8 cellular contexts compared by ENCODE assay signal in genomic region chr12:40446385-40446784, GRCh38.
DNase-seq lines count a peak whose midpoint lies in the region; ATAC-seq, FAIRE-seq and TF ChIP-seq lines count a peak whose summit lies in the region.

No MANE protein-coding gene starts in this region.

- TF ChIP-seq CTCF in RWPE1 (conservative IDR thresholded peaks at IDR 0.05; ENCODE audit: low read depth) (peak; percentile 27), liver (IDR thresholded peaks at IDR 0.05; ENCODE audit: low read depth, low read length, missing input control) (peak; percentile 20), coronary artery (IDR thresholded peaks at IDR 0.05) (no peak)

- CTCF ChIA-PET in RWPE1 (lab: Yijun Ruan, JAX) = interaction anchor here (0.6 to 1.0 kb wide), 6 partner anchors 11 to 375 kb away, joined by 3 to 7 read pairs (median 3); no protein-coding TSS in a partner anchor

- H3K27ac ChIP-seq in RWPE1 (no peak overlapping the region), liver (ENCODE audit: low read depth in 1 of 2, low read length in 2 of 2) (no peak overlapping the region), coronary artery (no peak overlapping the region)

- TF ChIP-seq POLR2A in GM12891 (IDR thresholded peaks at IDR 0.05; ENCODE audit: low read depth, low read length) = no peak

- peaks cover 0 to 4% (median 0%) of the 10 kb centered on the region in 4 donors for H3K27me3 ChIP-seq in liver (ENCODE audit: control insufficient read depth in 4 of 4, insufficient read depth in 4 of 4, low read length in 3 of 4)

- POLR2A ChIA-PET in RWPE1 (lab: Yijun Ruan, JAX; ENCODE audit: low non-redundant PET) = no interaction called here

- H3K4me3 ChIP-seq in liver (ENCODE audit: low read depth in 1 of 3, low read length in 3 of 3) = no peak overlapping the region
- H3K4me3 ChIP-seq in coronary artery = no peak overlapping the region

- DNase-seq in GM12891 (ENCODE audit: insufficient read length, low spot score) = peak; percentile 1
- peak; percentile 36 for DNase-seq in RWPE1 (ENCODE audit: low spot score)
- no peak for DNase-seq in activated CD4-positive, alpha-beta T cell treated with anti-CD3 and anti-CD28 coated beads, Interleukin-2, amount 50 U/mL, for 1 hour
- DNase-seq in coronary artery (ENCODE audit: low spot score) = no peak

- H3K36me3 ChIP-seq in liver (ENCODE audit: control insufficient read depth in 4 of 4, insufficient read depth in 3 of 4, low read depth in 1 of 4, low read length in 3 of 4) = no peaks in the 10 kb centered on the region

- no peaks in the 10 kb centered on the region for H3K4me1 ChIP-seq in liver (ENCODE audit: control insufficient read depth in 4 of 4, insufficient read depth in 4 of 4, low read length in 3 of 4)

- no peak for TF ChIP-seq RAD21 in liver (IDR thresholded peaks at IDR 0.05)

- H3K9ac ChIP-seq in liver (ENCODE audit: low read depth in 1 of 2, low read length in 2 of 2) = no peak overlapping the region

- ATAC-seq in HG02970 (IDR thresholded peaks at IDR 0.05; ENCODE audit: low FRiP score, unreplicated experiment) (peak; percentile 76), HG02938 (IDR thresholded peaks at IDR 0.05; ENCODE audit: unreplicated experiment) (no peak), HG03196 (IDR thresholded peaks at IDR 0.05; ENCODE audit: unreplicated experiment) (no peak)

- no peak for FAIRE-seq in GM12891 (lab: Jason Lieb, UNC)

- no peaks in the 10 kb centered on the region for H3K9me3 ChIP-seq in liver (ENCODE audit: control insufficient read depth in 4 of 4, low read length in 3 of 4)

TF ChIP-seq in GM12891, 5 proteins besides CTCF, POLR2A, EP300 and RAD21:
- no peak for TF ChIP-seq TAF1 (IDR thresholded peaks at IDR 0.05; ENCODE audit: low read depth, low read length)
- no peak for TF ChIP-seq PAX5 (IDR thresholded peaks at IDR 0.05; ENCODE audit: insufficient read depth, low read length, severe bottlenecking)
- TF ChIP-seq POU2F2 (IDR thresholded peaks at IDR 0.05; ENCODE audit: low read depth, low read length) = no peak
- TF ChIP-seq SPI1 (IDR thresholded peaks at IDR 0.05; ENCODE audit: low read depth, low read length) = no peak
- TF ChIP-seq POLR2AphosphoS5 (IDR thresholded peaks at IDR 0.05; ENCODE audit: low read depth, low read length) = no peak

TF ChIP-seq in liver, 16 proteins besides CTCF, POLR2A, EP300 and RAD21:
- TF ChIP-seq JUND (IDR thresholded peaks at IDR 0.05) (no peak), REST (IDR thresholded peaks at IDR 0.05) (no peak), FOXA1 (IDR thresholded peaks at IDR 0.05) (no peak), HNF4A (conservative IDR thresholded peaks at IDR 0.05) (no peak), TAF1 (conservative IDR thresholded peaks at IDR 0.05) (no peak), SP1 (IDR thresholded peaks at IDR 0.05) (no peak), EGR1 (IDR thresholded peaks at IDR 0.05; ENCODE audit: low read depth in 2 of 2) (no peak), RXRA (IDR thresholded peaks at IDR 0.05) (no peak), FOXA2 (IDR thresholded peaks at IDR 0.05) (no peak), HNF4G (IDR thresholded peaks at IDR 0.05) (no peak), YY1 (IDR thresholded peaks at IDR 0.05) (no peak), NR2F2 (IDR thresholded peaks at IDR 0.05) (no peak), GABPA (IDR thresholded peaks at IDR 0.05 in 1 of 2, conservative IDR thresholded peaks at IDR 0.05 in 1 of 2) (no peak), MAX (IDR thresholded peaks at IDR 0.05) (no peak)
- TF ChIP-seq, protein P1, sequence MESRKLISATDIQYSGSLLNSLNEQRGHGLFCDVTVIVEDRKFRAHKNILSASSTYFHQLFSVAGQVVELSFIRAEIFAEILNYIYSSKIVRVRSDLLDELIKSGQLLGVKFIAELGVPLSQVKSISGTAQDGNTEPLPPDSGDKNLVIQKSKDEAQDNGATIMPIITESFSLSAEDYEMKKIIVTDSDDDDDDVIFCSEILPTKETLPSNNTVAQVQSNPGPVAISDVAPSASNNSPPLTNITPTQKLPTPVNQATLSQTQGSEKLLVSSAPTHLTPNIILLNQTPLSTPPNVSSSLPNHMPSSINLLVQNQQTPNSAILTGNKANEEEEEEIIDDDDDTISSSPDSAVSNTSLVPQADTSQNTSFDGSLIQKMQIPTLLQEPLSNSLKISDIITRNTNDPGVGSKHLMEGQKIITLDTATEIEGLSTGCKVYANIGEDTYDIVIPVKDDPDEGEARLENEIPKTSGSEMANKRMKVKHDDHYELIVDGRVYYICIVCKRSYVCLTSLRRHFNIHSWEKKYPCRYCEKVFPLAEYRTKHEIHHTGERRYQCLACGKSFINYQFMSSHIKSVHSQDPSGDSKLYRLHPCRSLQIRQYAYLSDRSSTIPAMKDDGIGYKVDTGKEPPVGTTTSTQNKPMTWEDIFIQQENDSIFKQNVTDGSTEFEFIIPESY (IDR thresholded peaks at IDR 0.05) = no peak
- TF ChIP-seq, protein P2, sequence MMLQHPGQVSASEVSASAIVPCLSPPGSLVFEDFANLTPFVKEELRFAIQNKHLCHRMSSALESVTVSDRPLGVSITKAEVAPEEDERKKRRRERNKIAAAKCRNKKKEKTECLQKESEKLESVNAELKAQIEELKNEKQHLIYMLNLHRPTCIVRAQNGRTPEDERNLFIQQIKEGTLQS (IDR thresholded peaks at IDR 0.05) = no peak

Comparison
In these comparisons a context has a peak if more than half of its experiments do, and no peak if none do; other contexts are left out.
1. DNase-seq: peak in GM12891 (single experiment) and RWPE1 (single experiment); none in activated CD4-positive, alpha-beta T cell treated with anti-CD3 and anti-CD28 coated beads, Interleukin-2, amount 50 U/mL, for 1 hour (single experiment) and coronary artery (single experiment).